1 cellular context compared by ENCODE assay signal in genomic region chr20:1187605-1188171, GRCh38.
TF ChIP-seq lines count a peak whose summit lies in the region.

No MANE protein-coding gene starts in this region.

TF ChIP-seq in K562, 482 proteins besides CTCF, POLR2A, EP300 and RAD21 (continues in another document):
- no peak for TF ChIP-seq CREB3L1 (IDR thresholded peaks at IDR 0.05; ENCODE audit: borderline replicate concordance, low read depth)
- TF ChIP-seq ZNF134 (CRISPR knock-in tag; conservative IDR thresholded peaks at IDR 0.05) = 0 out of 2 replicates have a peak, but pooled peaks have one; percentile 19
- no peak for TF ChIP-seq NCOA2 (IDR thresholded peaks at IDR 0.05; ENCODE audit: partially characterized antibody in 2 of 2)
- no peak for TF ChIP-seq ZNF133 (CRISPR knock-in tag; IDR thresholded peaks at IDR 0.05)
- no peak for TF ChIP-seq STAT6 (CRISPR knock-in tag; IDR thresholded peaks at IDR 0.05)
- TF ChIP-seq RFX1 (IDR thresholded peaks at IDR 0.05) = peak; percentile 92
- TF ChIP-seq ZEB2 (IDR thresholded peaks at IDR 0.05) = peak; percentile 64
- TF ChIP-seq HOXB6 (CRISPR knock-in tag; IDR thresholded peaks at IDR 0.05; ENCODE audit: borderline replicate concordance) = no peak
- no peak for TF ChIP-seq KHSRP (IDR thresholded peaks at IDR 0.05)
- no peak for TF ChIP-seq E2F4 (CRISPR knock-in tag; IDR thresholded peaks at IDR 0.05; ENCODE audit: low read depth)
- no peak for TF ChIP-seq MITF (IDR thresholded peaks at IDR 0.05)
- no peak for TF ChIP-seq ZNF23 (CRISPR knock-in tag; IDR thresholded peaks at IDR 0.05)
- TF ChIP-seq ZKSCAN3 (CRISPR knock-in tag; IDR thresholded peaks at IDR 0.05) = no peak
- TF ChIP-seq CEBPZ (IDR thresholded peaks at IDR 0.05; ENCODE audit: borderline replicate concordance, low read depth, low read length) = no peak
- no peak for TF ChIP-seq KAT7 (CRISPR knock-in tag; IDR thresholded peaks at IDR 0.05; ENCODE audit: borderline replicate concordance)
- no peak for TF ChIP-seq POLR3G (IDR thresholded peaks at IDR 0.05; ENCODE audit: extremely low read depth, insufficient read length, insufficient replicate concordance)
- no peak for TF ChIP-seq TAF7 (tag; IDR thresholded peaks at IDR 0.05)
- TF ChIP-seq NFIC (IDR thresholded peaks at IDR 0.05) = peak; percentile 39
- no peak for TF ChIP-seq ZNF239 (CRISPR knock-in tag; IDR thresholded peaks at IDR 0.05)
- no peak for TF ChIP-seq PBX2 (CRISPR knock-in tag; IDR thresholded peaks at IDR 0.05; ENCODE audit: low read depth)
- TF ChIP-seq PBX2 (tag; conservative IDR thresholded peaks at IDR 0.05; ENCODE audit: low read depth) = no peak
- no peak for TF ChIP-seq ZNF707 (CRISPR knock-in tag; conservative IDR thresholded peaks at IDR 0.05)
- no peak for TF ChIP-seq ZC3H8 (IDR thresholded peaks at IDR 0.05)
- TF ChIP-seq ZNF717 (CRISPR knock-in tag; IDR thresholded peaks at IDR 0.05) = no peak
- TF ChIP-seq ZNF668 (CRISPR knock-in tag; IDR thresholded peaks at IDR 0.05) = no peak
- TF ChIP-seq ZNF431 (CRISPR knock-in tag; IDR thresholded peaks at IDR 0.05) = no peak
- TF ChIP-seq ZNF57 (CRISPR knock-in tag; IDR thresholded peaks at IDR 0.05) = no peak
- TF ChIP-seq PREB (CRISPR knock-in tag; IDR thresholded peaks at IDR 0.05) = no peak
- no peak for TF ChIP-seq COPS2 (conservative IDR thresholded peaks at IDR 0.05)
- peak; percentile 49; the same call in 1 of the 2 replicates for TF ChIP-seq ELF4 (CRISPR knock-in tag; IDR thresholded peaks at IDR 0.05)
- TF ChIP-seq ZNF146 (CRISPR knock-in tag; IDR thresholded peaks at IDR 0.05; ENCODE audit: unreplicated experiment) = no peak
- peak; percentile 89 for TF ChIP-seq EHMT2 (IDR thresholded peaks at IDR 0.05)
- no peak for TF ChIP-seq HNRNPH1 (optimal IDR thresholded peaks at IDR 0.05; ENCODE audit: low read depth, low read length)
- TF ChIP-seq ZNF12 (CRISPR knock-in tag; IDR thresholded peaks at IDR 0.05) = no peak
- TF ChIP-seq ZNF551 (CRISPR knock-in tag; IDR thresholded peaks at IDR 0.05) = no peak
- peak; percentile 38 to 88; a peak in 3 of 4 replicates for TF ChIP-seq TRIM24 (IDR thresholded peaks at IDR 0.05)
- peak; percentile 54; the same call in 1 of the 2 replicates for TF ChIP-seq GATAD2B (IDR thresholded peaks at IDR 0.05; ENCODE audit: borderline replicate concordance)
- TF ChIP-seq ZNF143 (CRISPR knock-in tag; IDR thresholded peaks at IDR 0.05) = no peak
- no peak; a peak in 1 of 4 replicates for TF ChIP-seq TEAD1 (CRISPR knock-in tag; IDR thresholded peaks at IDR 0.05)
- TF ChIP-seq PPARD (CRISPR knock-in tag; IDR thresholded peaks at IDR 0.05) = no peak
- peak in 1 of 2 experiments; percentile 71; a peak in 1 of 4 replicates for TF ChIP-seq HDAC1 (IDR thresholded peaks at IDR 0.05)
- TF ChIP-seq ID3 (CRISPR knock-in tag; IDR thresholded peaks at IDR 0.05) = no peak
- TF ChIP-seq ID3 (tag; IDR thresholded peaks at IDR 0.05) = peak; percentile 99
- no peak for TF ChIP-seq XRCC5 (IDR thresholded peaks at IDR 0.05; ENCODE audit: low read depth, low read length)
- TF ChIP-seq SP1 (CRISPR knock-in tag; IDR thresholded peaks at IDR 0.05) = peak; percentile 28; the same call in 1 of the 2 replicates
- peak; percentile 73 for TF ChIP-seq CTBP1 (IDR thresholded peaks at IDR 0.05; ENCODE audit: borderline replicate concordance)
- TF ChIP-seq FUS (optimal IDR thresholded peaks at IDR 0.05; ENCODE audit: low read depth, low read length) = no peak
- no peak for TF ChIP-seq SIRT6 (IDR thresholded peaks at IDR 0.05; ENCODE audit: low read depth, low read length)
- no peak for TF ChIP-seq ZNF583 (CRISPR knock-in tag; IDR thresholded peaks at IDR 0.05)
- no peak for TF ChIP-seq EWSR1 (IDR thresholded peaks at IDR 0.05; ENCODE audit: borderline replicate concordance, low read depth, partially characterized antibody)
- TF ChIP-seq PURB (CRISPR knock-in tag; IDR thresholded peaks at IDR 0.05; ENCODE audit: low read depth) = no peak
- no peak for TF ChIP-seq RBM39 (optimal IDR thresholded peaks at IDR 0.05; ENCODE audit: low read depth, low read length)
- no peak for TF ChIP-seq KAT8 (IDR thresholded peaks at IDR 0.05; ENCODE audit: low read depth)
- peak; percentile 72 for TF ChIP-seq ATF7 (IDR thresholded peaks at IDR 0.05)
- TF ChIP-seq E2F3 (CRISPR knock-in tag; IDR thresholded peaks at IDR 0.05) = no peak
- no peak for TF ChIP-seq ZBTB8A (IDR thresholded peaks at IDR 0.05; ENCODE audit: partially characterized antibody)
- TF ChIP-seq MAZ (CRISPR knock-in tag; conservative IDR thresholded peaks at IDR 0.05 in 1 of 2, IDR thresholded peaks at IDR 0.05 in 1 of 2) = peak in 1 of 2 experiments; percentile 59; a peak in 2 of 4 replicates
- TF ChIP-seq TSC22D4 (tag; IDR thresholded peaks at IDR 0.05) = no peak
- TF ChIP-seq TFE3 (CRISPR knock-in tag; IDR thresholded peaks at IDR 0.05) = no peak
- peak; percentile 72 for TF ChIP-seq ELF1 (tag; IDR thresholded peaks at IDR 0.05)
- TF ChIP-seq ZFP30 (CRISPR knock-in tag; IDR thresholded peaks at IDR 0.05; ENCODE audit: borderline replicate concordance) = no peak
- TF ChIP-seq NR2C1 (IDR thresholded peaks at IDR 0.05) = peak; percentile 73; the same call in 1 of the 2 replicates
- peak; percentile 81 for TF ChIP-seq NR2C1 (tag; IDR thresholded peaks at IDR 0.05)
- TF ChIP-seq ZNF41 (CRISPR knock-in tag; conservative IDR thresholded peaks at IDR 0.05) = no peak
- no peak for TF ChIP-seq NFYB (IDR thresholded peaks at IDR 0.05; ENCODE audit: extremely low read depth, insufficient read length)
